In genomic region chr9:108188482-108188881, GRCh38 we compare ENCODE assay signal across 1 cellular context.
TF ChIP-seq lines count a peak whose summit lies in the region.

No MANE protein-coding gene starts in this region.

TF ChIP-seq in H1, 55 proteins besides CTCF, POLR2A, EP300 and RAD21:
- no peak for TF ChIP-seq MAFK (IDR thresholded peaks at IDR 0.05; ENCODE audit: low read depth, low read length)
- TF ChIP-seq TBP (IDR thresholded peaks at IDR 0.05; ENCODE audit: low read depth, low read length): no peak
- TF ChIP-seq, protein P1, sequence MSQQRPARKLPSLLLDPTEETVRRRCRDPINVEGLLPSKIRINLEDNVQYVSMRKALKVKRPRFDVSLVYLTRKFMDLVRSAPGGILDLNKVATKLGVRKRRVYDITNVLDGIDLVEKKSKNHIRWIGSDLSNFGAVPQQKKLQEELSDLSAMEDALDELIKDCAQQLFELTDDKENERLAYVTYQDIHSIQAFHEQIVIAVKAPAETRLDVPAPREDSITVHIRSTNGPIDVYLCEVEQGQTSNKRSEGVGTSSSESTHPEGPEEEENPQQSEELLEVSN (IDR thresholded peaks at IDR 0.05): no peak
- no peak for TF ChIP-seq JUND (IDR thresholded peaks at IDR 0.05; ENCODE audit: low read length)
- TF ChIP-seq FOSL1 (IDR thresholded peaks at IDR 0.05; ENCODE audit: insufficient read depth, low read depth, low read length): no peak
- no peak for TF ChIP-seq ATF3 (IDR thresholded peaks at IDR 0.05; ENCODE audit: insufficient read depth, low read depth, low read length)
